Comparison of ENCODE assay signal across 10 cellular contexts in the genomic region with DNA sequence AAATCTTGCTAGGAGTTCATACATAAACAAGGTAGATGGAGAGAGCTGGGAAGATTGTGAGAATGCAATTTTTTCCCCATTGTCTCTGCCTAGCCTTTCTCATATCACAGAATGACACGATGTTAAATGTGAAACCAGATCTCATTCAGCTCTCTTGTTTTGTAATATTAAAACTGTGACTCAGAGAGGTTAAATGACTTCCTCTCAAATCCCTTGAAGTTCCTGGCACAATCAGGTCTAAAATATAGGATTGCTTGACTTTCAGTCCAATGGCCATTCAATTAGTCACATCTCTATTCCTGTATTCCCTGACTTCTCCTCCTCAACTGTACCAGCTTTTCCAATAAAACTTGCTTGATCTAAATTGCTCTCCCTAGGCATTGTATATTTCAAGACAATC. TPM values are rescaled to one million over a fixed set of nuclear protein-coding genes. Genes with fewer than 3 reads are reported as not detected.
DNase-seq lines count a peak whose midpoint lies in the region; ATAC-seq and TF ChIP-seq lines count a peak whose summit lies in the region.
"Had no signal": no experiment of that assay in that cellular context is flagged by ENCODE, and none has a peak within 500 bp of the region (broad histone marks: within the 10 kb centered on the region; RNA-seq: fewer than 3 reads in every experiment).

No MANE protein-coding gene starts in this region.

- H3K4me3 Mint-ChIP-seq in T-helper 2 cell treated with Interferon-gamma antibody and Interleukin-4, amounts not matched to agents 5 μg/mL and 100 μg/mL, for 36 hours, result peak overlapping the region; percentile 68

- no peaks in the 10 kb centered on the region for H3K36me3 ChIP-seq in GM23248 (ENCODE audit: low read depth)

- peak; percentile 64 for DNase-seq in AG09309 (ENCODE audit: low read depth)
- peak; percentile 83 for DNase-seq in GM23248
- no peak for DNase-seq in T-helper 2 cell treated with Interferon-gamma antibody and Interleukin-4, amounts not matched to agents 5 μg/mL and 100 μg/mL, for 36 hours (ENCODE audit: low spot score)
- peak; percentile 81 to 87 for DNase-seq in foreskin fibroblast
- no peak for DNase-seq in NCI-H146 treated with DMSO at 0.1 percent for 48 hours (lab: John Stamatoyannopoulos, UW; ENCODE audit: unreplicated experiment)
- DNase-seq in NAMALWA (ENCODE audit: low spot score), result no peak
- no peak for DNase-seq in 8988T

- peaks cover 12% of the 10 kb centered on the region for H3K4me1 Mint-ChIP-seq in T-helper 2 cell treated with Interferon-gamma antibody and Interleukin-4, amounts not matched to agents 5 μg/mL and 100 μg/mL, for 36 hours (ENCODE audit: low read depth)

- H3K27me3 ChIP-seq in GM23248 (replicated peaks; ENCODE audit: insufficient read depth), result no peaks in the 10 kb centered on the region

- H3K9me3 ChIP-seq in GM23248 (ENCODE audit: low read depth), result no peaks in the 10 kb centered on the region

- in situ Hi-C loops in GM23248 (cut with MboI), result no loop called here

- H3K36me3 Mint-ChIP-seq in T-helper 2 cell treated with Interferon-gamma antibody and Interleukin-4, amounts not matched to agents 5 μg/mL and 100 μg/mL, for 36 hours (ENCODE audit: low read depth), result no peaks in the 10 kb centered on the region

- peak overlapping the region; percentile 30 for H3K4me2 ChIP-seq in GM23248 (ENCODE audit: unreplicated experiment)

- peaks cover 21% of the 10 kb centered on the region for H3F3A ChIP-seq in GM23248 (ENCODE audit: insufficient read depth)

- peak overlapping the region; percentile 52 for H3K27ac ChIP-seq in GM23248

- peak overlapping the region; percentile 46 for H3K27ac Mint-ChIP-seq in T-helper 2 cell treated with Interferon-gamma antibody and Interleukin-4, amounts not matched to agents 5 μg/mL and 100 μg/mL, for 36 hours

- peaks cover 10% of the 10 kb centered on the region for H3K27me3 Mint-ChIP-seq in T-helper 2 cell treated with Interferon-gamma antibody and Interleukin-4, amounts not matched to agents 5 μg/mL and 100 μg/mL, for 36 hours (ENCODE audit: low read depth)

- TF ChIP-seq CTCF in AG09309 (IDR thresholded peaks at IDR 0.05; ENCODE audit: control insufficient read depth, insufficient read depth, low read depth, low read length, missing control alignments) (no peak), foreskin fibroblast (IDR thresholded peaks at IDR 0.05; ENCODE audit: low read depth, low read length) (no peak)

- H3K9ac ChIP-seq in GM23248, result no peak overlapping the region

- no peaks in the 10 kb centered on the region for H3K9me2 ChIP-seq in GM23248 (ENCODE audit: insufficient read depth)

- peaks cover 26% of the 10 kb centered on the region for H3K4me1 ChIP-seq in GM23248 (ENCODE audit: insufficient read depth)

- H3K4me3 ChIP-seq in AG09309 (ENCODE audit: control insufficient read depth, low read depth, low read length) (no peak overlapping the region), GM23248 (peak overlapping the region; percentile 11; the same call in 1 of the 2 replicates), foreskin fibroblast (ENCODE audit: low read depth in 1 of 2, low read length in 2 of 2) (no peak overlapping the region)

- H4K20me1 ChIP-seq in GM23248 (ENCODE audit: insufficient read depth), result no peaks in the 10 kb centered on the region

- no peaks in the 10 kb centered on the region for H3K79me2 ChIP-seq in GM23248 (ENCODE audit: insufficient read depth)

- no peak for ATAC-seq in GM19023 (IDR thresholded peaks at IDR 0.05; ENCODE audit: unreplicated experiment)

- 0 to 4% methylated on average over 1 of the region's 1 CpG for whole genome bisulfite sequencing in GM23248 (ENCODE audit: low coverage in 1 of 2, low lambda C conversion rate in 2 of 2, missing lambda C conversion rate in 2 of 2), 2 experiments

- no peaks in the 10 kb centered on the region for H3K9me3 Mint-ChIP-seq in T-helper 2 cell treated with Interferon-gamma antibody and Interleukin-4, amounts not matched to agents 5 μg/mL and 100 μg/mL, for 36 hours

- H2AFZ ChIP-seq in GM23248, result no peak overlapping the region

RNA-seq across cellular contexts. Expression of a gene that starts 3.1 kb away (rescaled TPM):
- 0.22 TPM in 1 of 2 replicates, not detected in the other for total RNA-seq in GM23248 (2014; rRNA removed; shearing (Covaris generic))
- polyA plus RNA-seq in GM23248 (2016; fragmentation: Nextera tagmentation; extraction: Ambion mirVana), result not detected in 2 replicates
- total RNA-seq: T-helper 2 cell treated with Interferon-gamma antibody and Interleukin-4, amounts not matched to agents 100 ng/mL and 5 ng/mL, for 36 hours had no signal

RNA-seq across cellular contexts. Expression of a gene that starts 31.5 kb away (rescaled TPM):
- total RNA-seq in GM23248 (2014; rRNA removed; shearing (Covaris generic)), result 22.4 and 23.9 TPM in 2 replicates
- 13.3 and 15.1 TPM in 2 replicates for polyA plus RNA-seq in GM23248 (2016; fragmentation: Nextera tagmentation; extraction: Ambion mirVana)

RNA-seq across cellular contexts. Expression of a gene that starts 46.0 kb away (rescaled TPM):
- total RNA-seq in GM23248 (2014; rRNA removed; shearing (Covaris generic)), result not detected in 2 replicates
- not detected in 2 replicates for polyA plus RNA-seq in GM23248 (2016; fragmentation: Nextera tagmentation; extraction: Ambion mirVana)
- total RNA-seq: mononuclear cell; T-helper 2 cell treated with Interferon-gamma antibody and Interleukin-4, amounts not matched to agents 100 ng/mL and 5 ng/mL, for 36 hours had no signal

Comparison
In these comparisons a context has a peak if more than half of its experiments do, and no peak if none do; other contexts are left out.
1. DNase-seq: peak in AG09309 (single experiment), GM23248 (single experiment) and foreskin fibroblast (2 of 2); none in T-helper 2 cell treated with Interferon-gamma antibody and Interleukin-4, amounts not matched to agents 5 μg/mL and 100 μg/mL, for 36 hours (single experiment), NCI-H146 treated with DMSO at 0.1 percent for 48 hours (single experiment), NAMALWA (single experiment) and 8988T (single experiment).